In genomic region chr12:53625946-53626701, GRCh38 we compare ENCODE assay signal across 8 cellular contexts. TPM values are rescaled to one million over a fixed set of nuclear protein-coding genes. Genes with fewer than 3 reads are reported as not detected.
DNase-seq lines count a peak whose midpoint lies in the region; TF ChIP-seq lines count a peak whose summit lies in the region.

Gene ATF7 (minus strand): TSS chr12:53626382. CDS start chr12:53601000, 25,382 bp downstream.

- DNase-seq in GF-D8 (lab: John Stamatoyannopoulos, UW), result peak; percentile 93
- DNase-seq in HEK293T (ENCODE audit: extremely low spot score), result peak; percentile 96
- DNase-seq in MV-4-11 (lab: John Stamatoyannopoulos, UW), result peak; percentile 95
- peak; percentile 98 for DNase-seq in SK-MEL-5 (ENCODE audit: low read depth, low spot score)
- DNase-seq in activated naive CD4-positive, alpha-beta T cell treated with Interleukin-2 at 50 U/mL for 16 hours, result peak; percentile 99
- peak; percentile 98 for DNase-seq in foreskin melanocyte

- H3K9me3 ChIP-seq in neuron (ENCODE audit: low read length) (no peaks in the 10 kb centered on the region), subcutaneous abdominal adipose tissue (ENCODE audit: control insufficient read depth in 5 of 5, low read length in 5 of 5) (no peaks in the 10 kb centered on the region)

- no peaks in the 10 kb centered on the region for H3K36me3 ChIP-seq in neuron (ENCODE audit: insufficient read depth, low read length)
- H3K36me3 ChIP-seq in subcutaneous abdominal adipose tissue (ENCODE audit: control insufficient read depth in 5 of 5, insufficient read depth in 5 of 5, low read length in 5 of 5), result no peaks in the 10 kb centered on the region

- POLR2A ChIA-PET in HEK293T (lab: Yijun Ruan, JAX), result interaction anchor here (0.6 to 6.6 kb wide), 7 partner anchors 13 to 281 kb away, joined by 3 to 71 read pairs (median 3); partner anchors contain the start of gene ATP5MC2

- CTCF ChIA-PET in HEK293T (lab: Yijun Ruan, JAX), result interaction anchor here (1.0 kb wide), 1 partner anchor 36 kb away, joined by 3 read pairs; no protein-coding TSS in a partner anchor

- H3K4me1 ChIP-seq in neuron (ENCODE audit: insufficient read depth, low read length), result peaks cover 22% of the 10 kb centered on the region
- H3K4me1 ChIP-seq in subcutaneous abdominal adipose tissue (ENCODE audit: control insufficient read depth in 5 of 5, insufficient read depth in 5 of 5, low read length in 5 of 5), result peaks cover 9 to 41% (median 38%) of the 10 kb centered on the region in 5 donors

- in situ Hi-C loops in SK-MEL-5 (cut with HindIII; ENCODE audit: low pct_unique_long_range_greater_than_20kb, low sequenced_read_pairs), result no loop called here

- H3K27me3 ChIP-seq in neuron (ENCODE audit: insufficient read depth, low read length), result no peaks in the 10 kb centered on the region
- no peaks in the 10 kb centered on the region for H3K27me3 ChIP-seq in subcutaneous abdominal adipose tissue (ENCODE audit: control insufficient read depth in 5 of 5, insufficient read depth in 4 of 5, low read length in 5 of 5)

- peak within 1 kb of the TSS; percentile 82 for H3K27ac ChIP-seq in subcutaneous abdominal adipose tissue (ENCODE audit: low read depth, low read length)

- peak within 1 kb of the TSS; percentile 77 for H2AFZ ChIP-seq in neuron (ENCODE audit: low read depth, low read length)

- H3K4me3 ChIP-seq in neuron (ENCODE audit: low read length), result peak within 1 kb of the TSS; percentile 76
- H3K4me3 ChIP-seq in subcutaneous abdominal adipose tissue (ENCODE audit: low read depth in 1 of 5, low read length in 5 of 5), result peak within 1 kb of the TSS; percentile 68 to 95 (median 93)

- peak within 1 kb of the TSS; percentile 71 to 98 (median 95) for H3K9ac ChIP-seq in subcutaneous abdominal adipose tissue (ENCODE audit: low read length in 5 of 5)

TF ChIP-seq in HEK293T, 16 proteins besides CTCF, POLR2A, EP300 and RAD21:
- TF ChIP-seq LEF1 (IDR thresholded peaks at IDR 0.05; ENCODE audit: borderline replicate concordance), result 0 out of 2 replicates have a peak, but pooled peaks have one; percentile 46
- no peak for TF ChIP-seq CTBP1 (IDR thresholded peaks at IDR 0.05; ENCODE audit: borderline replicate concordance)
- TF ChIP-seq SP1 (IDR thresholded peaks at IDR 0.05), result peak; percentile 90
- no peak for TF ChIP-seq FOXK2 (IDR thresholded peaks at IDR 0.05)
- TF ChIP-seq ELF4 (IDR thresholded peaks at IDR 0.05), result no peak; the same call in 1 of the 2 replicates
- peak; percentile 85 for TF ChIP-seq BHLHE40 (IDR thresholded peaks at IDR 0.05; ENCODE audit: borderline replicate concordance)
- TF ChIP-seq HDGF (IDR thresholded peaks at IDR 0.05; ENCODE audit: borderline replicate concordance), result 0 out of 2 replicates have a peak, but pooled peaks have one; percentile 51
- no peak for TF ChIP-seq SUZ12 (IDR thresholded peaks at IDR 0.05)
- TF ChIP-seq ZNF384 (IDR thresholded peaks at IDR 0.05), result no peak
- TF ChIP-seq FOXM1 (IDR thresholded peaks at IDR 0.05; ENCODE audit: borderline replicate concordance), result peak; percentile 92
- TF ChIP-seq PKNOX1 (IDR thresholded peaks at IDR 0.05), result peak; percentile 99
- peak; percentile 69 for TF ChIP-seq L3MBTL2 (conservative IDR thresholded peaks at IDR 0.05)

RNA-seq across cellular contexts. Expression of gene ATF7, which starts in this region (rescaled TPM):
- total RNA-seq in SK-MEL-5 (2014; rRNA removed; shearing (Covaris generic)), result 10.2 and 11.8 TPM in 2 replicates
- polyA plus RNA-seq in SK-MEL-5 (2015; cell fraction: cytosol; rRNA removed), result 18.0 and 26.1 TPM in 2 replicates
- 16.7 and 39.8 TPM in 2 replicates for polyA plus RNA-seq in SK-MEL-5 (2015; cell fraction: nucleus; rRNA removed)

Comparison
In these comparisons a context has a peak if more than half of its experiments do, and no peak if none do; other contexts are left out.
1. Peak in every context shown above with its lines: DNase-seq, H3K4me3 ChIP-seq and H3K27ac ChIP-seq.